Comparison of ENCODE assay signal across 2 cellular contexts in the genomic region with DNA sequence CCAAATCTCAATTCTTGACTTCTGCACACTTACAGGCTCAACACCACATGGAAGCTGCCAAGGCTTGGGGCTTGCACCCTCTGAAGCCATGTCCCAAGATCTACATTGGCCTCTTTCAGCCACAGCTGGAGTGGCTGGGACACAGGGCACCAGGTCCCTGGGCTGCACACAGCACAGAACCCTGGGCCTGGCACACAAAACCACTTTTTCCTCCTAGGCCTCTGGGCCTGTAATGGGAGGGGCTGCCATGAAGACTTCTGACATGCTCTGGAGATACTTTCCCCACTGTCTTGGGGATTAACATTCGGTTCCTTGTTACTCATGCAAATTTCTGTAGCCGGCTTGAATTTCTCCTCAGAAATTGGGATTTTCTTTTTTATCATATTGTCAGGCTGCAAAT.
TF ChIP-seq lines count a peak whose summit lies in the region.

No MANE protein-coding gene starts in this region.

TF ChIP-seq in HepG2, 621 proteins besides CTCF, POLR2A, EP300 and RAD21:
- TF ChIP-seq GABPB1 (CRISPR knock-in tag; IDR thresholded peaks at IDR 0.05) (no peak), ZSCAN25 (CRISPR knock-in tag; IDR thresholded peaks at IDR 0.05) (no peak), MLX (CRISPR knock-in tag; IDR thresholded peaks at IDR 0.05) (no peak), ATF5 (CRISPR knock-in tag; IDR thresholded peaks at IDR 0.05; ENCODE audit: low read depth) (no peak), MED8 (CRISPR knock-in tag; IDR thresholded peaks at IDR 0.05; ENCODE audit: insufficient replicate concordance) (peak; percentile 23)
TF ChIP-seq in HepG2: peak in this region for 1.

TF ChIP-seq in K562, 482 proteins besides CTCF, POLR2A, EP300 and RAD21:
- 0 out of 2 replicates have a peak, but pooled peaks have one; percentile 35 for TF ChIP-seq TRIM28 (IDR thresholded peaks at IDR 0.05)
- TF ChIP-seq ETV6 (IDR thresholded peaks at IDR 0.05; ENCODE audit: borderline replicate concordance in 1 of 2, low read depth in 2 of 2, low read length in 1 of 2) = no peak
- no peak for TF ChIP-seq ETV6 (CRISPR knock-in tag; IDR thresholded peaks at IDR 0.05; ENCODE audit: borderline replicate concordance)
